In the genomic region with DNA sequence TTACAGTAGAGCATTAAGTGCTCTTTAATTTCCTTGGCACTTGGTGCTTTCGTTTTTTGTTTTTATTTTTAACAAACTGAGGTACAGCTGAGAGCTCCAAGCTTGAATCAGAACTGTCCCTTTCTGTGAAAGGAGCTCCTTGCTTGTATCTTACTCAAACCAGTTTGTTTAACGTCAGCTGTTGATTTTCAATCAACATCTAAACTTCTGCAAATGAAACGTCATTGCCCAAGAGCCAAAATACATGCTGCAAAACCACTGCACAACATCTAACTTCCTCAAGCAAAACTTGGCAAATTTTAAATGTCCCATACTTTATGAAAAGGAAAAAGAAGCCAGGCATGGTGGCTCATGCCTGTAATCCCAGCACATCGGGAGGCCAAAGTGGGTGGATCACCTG, we compare ENCODE assay signal across 13 cellular contexts. TPM values are rescaled to one million over a fixed set of nuclear protein-coding genes. Genes with fewer than 3 reads are reported as not detected.
"Had no signal": no experiment of that assay in that cellular context is flagged by ENCODE, and none has a peak within 500 bp of the region (broad histone marks: within the 10 kb centered on the region; RNA-seq: fewer than 3 reads in every experiment).

No MANE protein-coding gene starts in this region.

- H3K9me3 ChIP-seq: body of pancreas, stomach, testis had no signal

- H3K4me3 ChIP-seq: body of pancreas, smooth muscle cell, stomach, testis had no signal

- H3K4me1 ChIP-seq: body of pancreas, stomach, testis had no signal

- H3K27me3 ChIP-seq: body of pancreas, stomach, testis had no signal

- H3K36me3 ChIP-seq: stomach had no signal

- ATAC-seq: body of pancreas had no signal

- H3K27ac ChIP-seq: testis had no signal

- DNase-seq: activated CD4-positive, alpha-beta T cell treated with anti-CD3 and anti-CD28 coated beads, Interleukin-2, amount 10 ng/mL, durations not matched to agents 24 days and 14 days; activated CD4-positive, CD25-positive, alpha-beta regulatory T cell; activated CD8-positive, alpha-beta memory T cell treated with anti-CD3 and anti-CD28 coated beads for 24 hours; activated gamma-delta T cell treated with Interleukin-2 at 50 U/mL for 16 hours; activated naive CD8-positive, alpha-beta T cell treated with anti-CD3 and anti-CD28 coated beads for 36 hours; amygdala; caudate nucleus; occipital lobe; stomach; testis had no signal

RNA-seq across cellular contexts. Expression of gene VNN2, which starts 15.2 kb away (rescaled TPM):
- total RNA-seq: smooth muscle cell had no signal

RNA-seq across cellular contexts. Expression of gene VNN1, which starts 28.6 kb away (rescaled TPM):
- total RNA-seq: activated CD4-positive, alpha-beta T cell treated with anti-CD3 and anti-CD28 coated beads, Interleukin-2, amount 10 ng/mL, durations not matched to agents 24 days and 14 days; activated naive CD8-positive, alpha-beta T cell treated with anti-CD3 and anti-CD28 coated beads for 36 hours; occipital lobe; T-helper 2 cell treated with Interferon-gamma antibody and Interleukin-4, amounts not matched to agents 100 ng/mL and 5 ng/mL, for 36 hours had no signal
